ENCODE assay signal across 13 cellular contexts in genomic region chr11:955154-956049, GRCh38. TPM values are rescaled to one million over a fixed set of nuclear protein-coding genes. Genes with fewer than 3 reads are reported as not detected.
A peak's percentile ranks its signal among the peaks of the same experiment; 100 is the strongest.
DNase-seq lines count a peak whose midpoint lies in the region; ATAC-seq and TF ChIP-seq lines count a peak whose summit lies in the region.
"Had no signal": no experiment of that assay in that cellular context is flagged by ENCODE, and none has a peak within 500 bp of the region (broad histone marks: within the 10 kb centered on the region; RNA-seq: fewer than 3 reads in every experiment).

No MANE protein-coding gene starts in this region.

- H3K36me3 ChIP-seq in NT2/D1 (ENCODE audit: insufficient read depth, insufficient read length, low read length) (peaks cover 56% of the 10 kb centered on the region), rectal smooth muscle tissue (ENCODE audit: control insufficient read depth, insufficient read depth, low read length) (no peaks in the 10 kb centered on the region), HAP-1 (replicated peaks) (peaks cover 26% of the 10 kb centered on the region)

- peak overlapping the region; percentile 65 for H3K27ac Mint-ChIP-seq in activated T-cell treated with anti-CD3 and anti-CD28 coated beads, Interleukin-2, amount 50 U/mL, for 24 hours

- no peak overlapping the region for H3K27ac ChIP-seq in foreskin keratinocyte
- H3K27ac ChIP-seq in rectal smooth muscle tissue (ENCODE audit: low read depth, low read length): no peak overlapping the region

- no peak overlapping the region for H3K4me3 Mint-ChIP-seq in activated T-cell treated with anti-CD3 and anti-CD28 coated beads, Interleukin-2, amount 50 U/mL, for 24 hours
- no peak overlapping the region for H3K4me3 Mint-ChIP-seq in activated T-cell treated with anti-CD3 and anti-CD28 coated beads, Interleukin-2, amount 50 U/mL, for 4 hours

- H3K4me3 ChIP-seq in NT2/D1 (ENCODE audit: insufficient read length, low read depth) (no peak overlapping the region), rectal smooth muscle tissue (ENCODE audit: low read length) (peak overlapping the region; percentile 22), HAP-1 (no peak overlapping the region)

- peaks cover 28% of the 10 kb centered on the region for H3K4me1 Mint-ChIP-seq in activated T-cell treated with anti-CD3 and anti-CD28 coated beads, Interleukin-2, amount 50 U/mL, for 24 hours (ENCODE audit: low read depth)
- peaks cover 25% of the 10 kb centered on the region for H3K4me1 Mint-ChIP-seq in activated T-cell treated with anti-CD3 and anti-CD28 coated beads, Interleukin-2, amount 50 U/mL, for 4 hours (ENCODE audit: low read depth)

- no peak for ATAC-seq in activated T-cell treated with anti-CD3 and anti-CD28 coated beads, Interleukin-2, amount 50 U/mL, for 4 hours
- peak; percentile 20 for ATAC-seq in foreskin keratinocyte
- no peak for ATAC-seq in GM19455 (IDR thresholded peaks at IDR 0.05; ENCODE audit: unreplicated experiment)
- ATAC-seq in HG02852 (IDR thresholded peaks at IDR 0.05; ENCODE audit: unreplicated experiment): no peak
- ATAC-seq: stimulated activated naive CD8-positive, alpha-beta T cell treated with anti-CD3 and anti-CD28 coated beads, Interleukin-15, Interleukin-2, amounts not matched to agents 100 U/mL and 50 U/mL, for 24 hours had no signal

- H3K36me3 Mint-ChIP-seq in activated T-cell treated with anti-CD3 and anti-CD28 coated beads, Interleukin-2, amount 50 U/mL, for 24 hours (ENCODE audit: low read depth): peaks cover 51% of the 10 kb centered on the region
- H3K36me3 Mint-ChIP-seq in activated T-cell treated with anti-CD3 and anti-CD28 coated beads, Interleukin-2, amount 50 U/mL, for 4 hours (ENCODE audit: insufficient read depth): peaks cover 14% of the 10 kb centered on the region

- no peaks in the 10 kb centered on the region for H3K27me3 ChIP-seq in NT2/D1 (ENCODE audit: insufficient read depth, insufficient read length)
- no peaks in the 10 kb centered on the region for H3K27me3 ChIP-seq in foreskin keratinocyte
- H3K27me3 ChIP-seq in rectal smooth muscle tissue (ENCODE audit: control insufficient read depth, insufficient read depth, low read length): no peaks in the 10 kb centered on the region
- H3K27me3 ChIP-seq in HAP-1 (ENCODE audit: low read depth): no peaks in the 10 kb centered on the region

- no peaks in the 10 kb centered on the region for H3K9me3 ChIP-seq in NT2/D1 (ENCODE audit: insufficient read depth, low read length)
- H3K9me3 ChIP-seq in HAP-1: no peaks in the 10 kb centered on the region

- TF ChIP-seq CTCF in foreskin keratinocyte (conservative IDR thresholded peaks at IDR 0.05): no peak

- H3K4me1 ChIP-seq in NT2/D1 (ENCODE audit: insufficient read depth, insufficient read length) (peaks cover 8% of the 10 kb centered on the region), foreskin keratinocyte (peaks cover 21% of the 10 kb centered on the region), rectal smooth muscle tissue (ENCODE audit: control insufficient read depth, insufficient read depth, low read length) (no peaks in the 10 kb centered on the region), HAP-1 (0 out of 2 replicates have a peak, but pooled peaks cover 6% of the 10 kb centered on the region)

- no peaks in the 10 kb centered on the region for H3K9me3 Mint-ChIP-seq in activated T-cell treated with anti-CD3 and anti-CD28 coated beads, Interleukin-2, amount 50 U/mL, for 24 hours
- H3K9me3 Mint-ChIP-seq in activated T-cell treated with anti-CD3 and anti-CD28 coated beads, Interleukin-2, amount 50 U/mL, for 4 hours: no peaks in the 10 kb centered on the region

- peak overlapping the region; percentile 58 for H3K9ac ChIP-seq in NT2/D1 (ENCODE audit: insufficient read length, low read depth)
- no peak overlapping the region for H3K9ac ChIP-seq in rectal smooth muscle tissue (ENCODE audit: low read length)

- H3K27me3 Mint-ChIP-seq in activated T-cell treated with anti-CD3 and anti-CD28 coated beads, Interleukin-2, amount 50 U/mL, for 24 hours: no peaks in the 10 kb centered on the region
- no peaks in the 10 kb centered on the region for H3K27me3 Mint-ChIP-seq in activated T-cell treated with anti-CD3 and anti-CD28 coated beads, Interleukin-2, amount 50 U/mL, for 4 hours (ENCODE audit: low read depth)

- in situ Hi-C loops in HAP-1 (cut with MboI; ENCODE audit: low sequenced_read_pairs): no loop called here

- DNase-seq in activated T-cell treated with anti-CD3 and anti-CD28 coated beads, Interleukin-2, amount 50 U/mL, for 24 hours: no peak
- no peak for DNase-seq in activated T-cell treated with anti-CD3 and anti-CD28 coated beads, Interleukin-2, amount 50 U/mL, for 4 hours
- DNase-seq in NT2/D1 (ENCODE audit: low read depth, low spot score) (no peak), foreskin keratinocyte (no peak), HAP-1 (ENCODE audit: low spot score in 2 of 2) (no peak)
- DNase-seq: activated CD4-positive, alpha-beta T cell treated with anti-CD3 and anti-CD28 coated beads, Interleukin-2, amount 50 U/mL, for 1 hour; foreskin melanocyte; NCI-H1436; stimulated activated CD4-positive, alpha-beta T cell treated with anti-CD3 and anti-CD28 coated beads, Interleukin-12 subunit alpha, Interleukin-12 subunit beta, amount 100 ng/mL, for 4 hours; stimulated activated naive CD8-positive, alpha-beta T cell treated with anti-CD3 and anti-CD28 coated beads, Interleukin-15, Interleukin-2, amounts not matched to agents 100 U/mL and 50 U/mL, for 24 hours had no signal

RNA-seq across cellular contexts. Expression of gene AP2A2, which starts 29.7 kb away (rescaled TPM):
- total RNA-seq in activated T-cell treated with anti-CD3 and anti-CD28 coated beads, Interleukin-2, amount 50 U/mL, for 4 hours: 10 to 100 TPM; 30.4 to 41.7 (median 38.0) TPM
- total RNA-seq in foreskin keratinocyte: 45.2 and 45.5 TPM in 2 replicates
- polyA plus RNA-seq in foreskin keratinocyte: 37.2 and 40.2 TPM in 2 replicates

RNA-seq across cellular contexts. Expression of gene CHID1, which starts 44.8 kb away (rescaled TPM):
- total RNA-seq in activated T-cell treated with anti-CD3 and anti-CD28 coated beads, Interleukin-2, amount 50 U/mL, for 4 hours: 100 to 1,000 TPM; 102 to 115 (median 104) TPM
- 63.7 and 66.4 TPM in 2 replicates for total RNA-seq in foreskin keratinocyte
- 51.9 and 52.6 TPM in 2 replicates for polyA plus RNA-seq in foreskin keratinocyte
